26 cellular contexts compared by ENCODE assay signal in the genomic region with DNA sequence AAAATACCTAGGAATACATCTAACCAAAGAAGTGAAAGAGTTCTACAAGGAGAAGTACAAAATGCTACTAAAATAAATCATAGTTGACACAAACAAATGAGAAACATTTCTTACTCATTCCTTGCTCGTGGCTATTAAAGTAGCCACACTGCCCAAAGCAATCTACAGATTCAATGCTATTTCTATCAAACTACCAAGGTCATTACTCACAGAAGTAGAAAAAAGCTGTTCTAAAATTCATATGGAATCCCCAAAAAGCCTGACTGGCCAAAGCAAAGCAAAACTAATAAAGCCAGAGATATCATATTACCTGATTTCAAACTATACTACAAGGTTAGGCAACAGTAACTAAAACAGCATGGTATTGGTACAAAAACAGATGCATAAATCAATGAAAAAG.
DNase-seq lines count a peak whose midpoint lies in the region; ATAC-seq and TF ChIP-seq lines count a peak whose summit lies in the region.
"Had no signal": no experiment of that assay in that cellular context is flagged by ENCODE, and none has a peak within 500 bp of the region (broad histone marks: within the 10 kb centered on the region; RNA-seq: fewer than 3 reads in every experiment).

No MANE protein-coding gene starts in this region.

- no peak for ATAC-seq in activated CD8-positive, alpha-beta T cell treated with anti-CD3 and anti-CD28 coated beads for 36 hours
- ATAC-seq in activated CD8-positive, alpha-beta T cell treated with anti-CD3 and anti-CD28 coated beads, Interleukin-2, amount 10 ng/mL, durations not matched to agents 7 days and 5 days, result no peak
- ATAC-seq in activated B cell treated with CpG ODN at 0.5 μM for 24 hours (ENCODE audit: low read depth), result no peak
- no peak for ATAC-seq in gastrocnemius medialis
- ATAC-seq: A549 had no signal

- H3K79me2 ChIP-seq in GM23248 (ENCODE audit: insufficient read depth), result no peaks in the 10 kb centered on the region

- intact Hi-C loops in activated CD8-positive, alpha-beta T cell treated with anti-CD3 and anti-CD28 coated beads for 36 hours (cut with micrococcal nuclease), result no loop called here
- intact Hi-C loops in activated B cell treated with CpG ODN at 0.5 μM for 24 hours (cut with micrococcal nuclease), result loop anchor here (10.0 kb wide), 1 partner anchor 725 kb away; no protein-coding TSS in a partner anchor
- intact Hi-C loops in gastrocnemius medialis (cut with DNase I; ENCODE audit: low total_unique reads), result no loop called here

- H3K27ac ChIP-seq in GM23248 (no peak overlapping the region), gastrocnemius medialis (no peak overlapping the region)
- H3K27ac ChIP-seq: BLaER1, dorsolateral prefrontal cortex, HL-60, suprapubic skin had no signal

- H3K36me3 ChIP-seq in GM23248 (ENCODE audit: low read depth) (no peaks in the 10 kb centered on the region), gastrocnemius medialis (no peaks in the 10 kb centered on the region)
- H3K36me3 ChIP-seq: BLaER1, suprapubic skin had no signal

- POLR2A ChIA-PET in activated CD8-positive, alpha-beta T cell treated with anti-CD3 and anti-CD28 coated beads for 36 hours (lab: Charles Lee), result interaction anchor here (0.6 kb wide), 1 partner anchor 172 kb away, joined by 3 read pairs; no protein-coding TSS in a partner anchor
- POLR2A ChIA-PET in activated CD8-positive, alpha-beta T cell treated with anti-CD3 and anti-CD28 coated beads, Interleukin-2, amount 10 ng/mL, durations not matched to agents 7 days and 5 days (lab: Charles Lee), result interaction anchor here (0.6 kb wide), 1 partner anchor 47 kb away, joined by 4 read pairs; no protein-coding TSS in a partner anchor
- POLR2A ChIA-PET in activated B cell treated with CpG ODN at 0.5 μM for 24 hours (lab: Charles Lee), result interaction anchor here (0.7 kb wide), 1 partner anchor 49 kb away, joined by 5 read pairs; no protein-coding TSS in a partner anchor
- POLR2A ChIA-PET in HEK293T (lab: Yijun Ruan, JAX), result no interaction called here

- no peak overlapping the region for H3K4me3 Mint-ChIP-seq in activated CD8-positive, alpha-beta T cell treated with anti-CD3 and anti-CD28 coated beads for 36 hours
- no peak overlapping the region for H3K4me3 Mint-ChIP-seq in activated CD8-positive, alpha-beta T cell treated with anti-CD3 and anti-CD28 coated beads, Interleukin-2, amount 10 ng/mL, durations not matched to agents 7 days and 5 days
- H3K4me3 Mint-ChIP-seq in activated B cell treated with CpG ODN at 0.5 μM for 24 hours, result no peak overlapping the region

- H3K9me3 ChIP-seq in GM23248 (ENCODE audit: low read depth), result no peaks in the 10 kb centered on the region
- H3K9me3 ChIP-seq in gastrocnemius medialis, result no peaks in the 10 kb centered on the region

- H3F3A ChIP-seq in GM23248 (ENCODE audit: insufficient read depth), result peaks cover 29% of the 10 kb centered on the region

- H3K36me3 Mint-ChIP-seq in activated CD8-positive, alpha-beta T cell treated with anti-CD3 and anti-CD28 coated beads for 36 hours (ENCODE audit: low read depth), result peaks cover 51% of the 10 kb centered on the region
- H3K36me3 Mint-ChIP-seq in activated CD8-positive, alpha-beta T cell treated with anti-CD3 and anti-CD28 coated beads, Interleukin-2, amount 10 ng/mL, durations not matched to agents 7 days and 5 days (ENCODE audit: low read depth), result peaks cover 37% of the 10 kb centered on the region
- peaks cover 30% of the 10 kb centered on the region for H3K36me3 Mint-ChIP-seq in activated B cell treated with CpG ODN at 0.5 μM for 24 hours (ENCODE audit: low read depth)

- H3K27ac Mint-ChIP-seq in activated CD8-positive, alpha-beta T cell treated with anti-CD3 and anti-CD28 coated beads for 36 hours, result peak overlapping the region; percentile 36
- H3K27ac Mint-ChIP-seq in activated CD8-positive, alpha-beta T cell treated with anti-CD3 and anti-CD28 coated beads, Interleukin-2, amount 10 ng/mL, durations not matched to agents 7 days and 5 days, result no peak overlapping the region
- H3K27ac Mint-ChIP-seq in activated B cell treated with CpG ODN at 0.5 μM for 24 hours, result peak overlapping the region; percentile 94

- peaks cover 44% of the 10 kb centered on the region for H3K9me3 Mint-ChIP-seq in activated CD8-positive, alpha-beta T cell treated with anti-CD3 and anti-CD28 coated beads for 36 hours
- H3K9me3 Mint-ChIP-seq in activated CD8-positive, alpha-beta T cell treated with anti-CD3 and anti-CD28 coated beads, Interleukin-2, amount 10 ng/mL, durations not matched to agents 7 days and 5 days (ENCODE audit: insufficient read depth), result peaks cover 10% of the 10 kb centered on the region
- peaks cover 28% of the 10 kb centered on the region for H3K9me3 Mint-ChIP-seq in activated B cell treated with CpG ODN at 0.5 μM for 24 hours

- peaks cover 24% of the 10 kb centered on the region for H3K4me1 ChIP-seq in GM23248 (ENCODE audit: insufficient read depth)
- no peaks in the 10 kb centered on the region for H3K4me1 ChIP-seq in gastrocnemius medialis
- H3K4me1 ChIP-seq: BLaER1, suprapubic skin had no signal

- H2AFZ ChIP-seq in GM23248, result peak overlapping the region; percentile 11; the same call in 1 of the 2 replicates

- H3K4me2 ChIP-seq in GM23248 (ENCODE audit: unreplicated experiment), result peak overlapping the region; percentile 28
- H3K4me2 ChIP-seq: A549, BLaER1 had no signal

- no peak overlapping the region for H3K9ac ChIP-seq in GM23248
- H3K9ac ChIP-seq: BLaER1 had no signal

- no peak for TF ChIP-seq CTCF in activated CD8-positive, alpha-beta T cell treated with anti-CD3 and anti-CD28 coated beads for 36 hours (IDR thresholded peaks at IDR 0.05)
- no peak for TF ChIP-seq CTCF in activated B cell treated with CpG ODN at 0.5 μM for 24 hours (IDR thresholded peaks at IDR 0.05)
- TF ChIP-seq CTCF in foreskin fibroblast (IDR thresholded peaks at IDR 0.05; ENCODE audit: low read depth, low read length), result no peak
- TF ChIP-seq CTCF in gastrocnemius medialis (IDR thresholded peaks at IDR 0.05 in 4 of 5, conservative IDR thresholded peaks at IDR 0.05 in 1 of 5), result no peak

- no peak for TF ChIP-seq POLR2A in gastrocnemius medialis (IDR thresholded peaks at IDR 0.05)

- no peaks in the 10 kb centered on the region for H4K20me1 ChIP-seq in GM23248 (ENCODE audit: insufficient read depth)
- H4K20me1 ChIP-seq: BLaER1 had no signal

- H3K27me3 ChIP-seq in GM23248 (replicated peaks; ENCODE audit: insufficient read depth) (no peaks in the 10 kb centered on the region), gastrocnemius medialis (no peaks in the 10 kb centered on the region)
- H3K27me3 ChIP-seq: BLaER1, dorsolateral prefrontal cortex, suprapubic skin had no signal

- no peaks in the 10 kb centered on the region for H3K27me3 Mint-ChIP-seq in activated CD8-positive, alpha-beta T cell treated with anti-CD3 and anti-CD28 coated beads for 36 hours
- no peaks in the 10 kb centered on the region for H3K27me3 Mint-ChIP-seq in activated CD8-positive, alpha-beta T cell treated with anti-CD3 and anti-CD28 coated beads, Interleukin-2, amount 10 ng/mL, durations not matched to agents 7 days and 5 days (ENCODE audit: low read depth)
- no peaks in the 10 kb centered on the region for H3K27me3 Mint-ChIP-seq in activated B cell treated with CpG ODN at 0.5 μM for 24 hours
- H3K27me3 Mint-ChIP-seq: naive B cell had no signal

- in situ Hi-C loops in GM23248 (cut with MboI), result no loop called here
- in situ Hi-C loops in gastrocnemius medialis (cut with MboI; ENCODE audit: low sequenced_read_pairs in 4 of 4), result no loop called here

- H3K4me3 ChIP-seq in GM23248 (0 out of 2 replicates have a peak overlapping the region, but pooled peaks have one; percentile 12), foreskin fibroblast (ENCODE audit: low read depth in 1 of 2, low read length in 2 of 2) (no peak overlapping the region), gastrocnemius medialis (no peak overlapping the region)
- H3K4me3 ChIP-seq: A549, BLaER1, dorsolateral prefrontal cortex, suprapubic skin had no signal

- H3K9me2 ChIP-seq in GM23248 (ENCODE audit: insufficient read depth), result no peaks in the 10 kb centered on the region

- WGBS in GM23248 (ENCODE audit: low coverage in 1 of 2, low lambda C conversion rate in 2 of 2, missing lambda C conversion rate in 2 of 2), 2 experiments, result 0% methylated on average over 1 of the region's 1 CpG

- peaks cover 78% of the 10 kb centered on the region for H3K4me1 Mint-ChIP-seq in activated CD8-positive, alpha-beta T cell treated with anti-CD3 and anti-CD28 coated beads for 36 hours (ENCODE audit: low read depth)
- peaks cover 49% of the 10 kb centered on the region for H3K4me1 Mint-ChIP-seq in activated CD8-positive, alpha-beta T cell treated with anti-CD3 and anti-CD28 coated beads, Interleukin-2, amount 10 ng/mL, durations not matched to agents 7 days and 5 days (ENCODE audit: low read depth)
- peaks cover 80% of the 10 kb centered on the region for H3K4me1 Mint-ChIP-seq in activated B cell treated with CpG ODN at 0.5 μM for 24 hours

- CTCF ChIA-PET in activated CD8-positive, alpha-beta T cell treated with anti-CD3 and anti-CD28 coated beads for 36 hours (lab: Charles Lee), result no interaction called here
- CTCF ChIA-PET in activated CD8-positive, alpha-beta T cell treated with anti-CD3 and anti-CD28 coated beads, Interleukin-2, amount 10 ng/mL, durations not matched to agents 7 days and 5 days (lab: Charles Lee), result no interaction called here
- CTCF ChIA-PET in activated B cell treated with CpG ODN at 0.5 μM for 24 hours (lab: Charles Lee) (interaction anchor here (1.0 to 4.8 kb wide), 3 partner anchors 94 to 379 kb away, joined by 4 to 109 read pairs (median 4); no protein-coding TSS in a partner anchor), HEK293T (lab: Yijun Ruan, JAX) (interaction anchor here (0.6 kb wide), 1 partner anchor 87 kb away, joined by 3 read pairs; no protein-coding TSS in a partner anchor)

- no peak for DNase-seq in activated CD8-positive, alpha-beta T cell treated with anti-CD3 and anti-CD28 coated beads for 36 hours
- no peak for DNase-seq in activated CD8-positive, alpha-beta T cell treated with anti-CD3 and anti-CD28 coated beads, Interleukin-2, amount 10 ng/mL, durations not matched to agents 7 days and 5 days
- peak; percentile 31 for DNase-seq in GM23248
- no peak for DNase-seq in activated B cell treated with CpG ODN at 0.5 μM for 24 hours
- DNase-seq in foreskin fibroblast, result peak; percentile 21 to 47
- no peak for DNase-seq in HEK293T (ENCODE audit: extremely low spot score)
- no peak for DNase-seq in NCI-H446 treated with DMSO at 0.1 percent for 48 hours (lab: John Stamatoyannopoulos, UW)
- DNase-seq in gastrocnemius medialis, result no peak
- DNase-seq: activated CD8-positive, alpha-beta memory T cell treated with anti-CD3 and anti-CD28 coated beads, Interleukin-2, amount 50 U/mL, for 4 hours; activated gamma-delta T cell treated with Interleukin-2 at 50 U/mL for 16 hours; aorta; central memory CD4-positive, alpha-beta T cell; DMS53; dorsolateral prefrontal cortex; H7; Kasumi-1; naive B cell; NCI-H1694; NCI-H2171; NCI-H526; nucleus accumbens; stimulated activated CD8-positive, alpha-beta memory T cell treated with anti-CD3 and anti-CD28 coated beads, Interleukin-4, amount 100 ng/mL, for 48 hours had no signal

TF ChIP-seq in HEK293T, 16 proteins besides CTCF, POLR2A, EP300 and RAD21 (continues in another document):
- TF ChIP-seq SUZ12 (IDR thresholded peaks at IDR 0.05) (no peak), HDGF (IDR thresholded peaks at IDR 0.05; ENCODE audit: borderline replicate concordance) (no peak), SP1 (IDR thresholded peaks at IDR 0.05) (no peak), BHLHE40 (IDR thresholded peaks at IDR 0.05; ENCODE audit: borderline replicate concordance) (no peak)

Comparison
In these comparisons a context has a peak if more than half of its experiments do, and no peak if none do; other contexts are left out.
1. DNase-seq: peak in GM23248 (single experiment) and foreskin fibroblast (2 of 2); none in activated CD8-positive, alpha-beta T cell treated with anti-CD3 and anti-CD28 coated beads for 36 hours (single experiment), activated CD8-positive, alpha-beta T cell treated with anti-CD3 and anti-CD28 coated beads, Interleukin-2, amount 10 ng/mL, durations not matched to agents 7 days and 5 days (single experiment), activated B cell treated with CpG ODN at 0.5 μM for 24 hours (single experiment), HEK293T (single experiment), NCI-H446 treated with DMSO at 0.1 percent for 48 hours (single experiment) and gastrocnemius medialis (0 of 2).
2. CTCF ChIA-PET loops: an anchor here in activated B cell treated with CpG ODN at 0.5 μM for 24 hours (1.0 to 4.8 kb wide) and HEK293T (0.6 kb wide); none called in activated CD8-positive, alpha-beta T cell treated with anti-CD3 and anti-CD28 coated beads for 36 hours and activated CD8-positive, alpha-beta T cell treated with anti-CD3 and anti-CD28 coated beads, Interleukin-2, amount 10 ng/mL, durations not matched to agents 7 days and 5 days.